24 cellular contexts compared by ENCODE assay signal in genomic region chr5:38719403-38719802, GRCh38.
A peak's percentile ranks its signal among the peaks of the same experiment; 100 is the strongest.
DNase-seq lines count a peak whose midpoint lies in the region; ATAC-seq and TF ChIP-seq lines count a peak whose summit lies in the region.
"Had no signal": no experiment of that assay in that cellular context is flagged by ENCODE, and none has a peak within 500 bp of the region (broad histone marks: within the 10 kb centered on the region; RNA-seq: fewer than 3 reads in every experiment).

No MANE protein-coding gene starts in this region.

- in situ Hi-C loops in IMR-90 (cut with MboI; ENCODE audit: low sequenced_read_pairs): no loop called here

- no peak overlapping the region for H2AK5ac ChIP-seq in IMR-90 (ENCODE audit: low read depth, low read length)
- peak overlapping the region; percentile 61 for H2AK5ac ChIP-seq in mesendoderm (ENCODE audit: low read length)

- no peak overlapping the region for H3K56ac ChIP-seq in IMR-90 (ENCODE audit: extremely low read depth, insufficient read depth, low read length)
- H3K56ac ChIP-seq in mesendoderm (ENCODE audit: low read length): peak overlapping the region; percentile 35

- peaks cover 85% of the 10 kb centered on the region for H3K4me1 Mint-ChIP-seq in brain
- H3K4me1 Mint-ChIP-seq: naive thymus-derived CD4-positive, alpha-beta T cell; stimulated activated effector memory CD8-positive, alpha-beta T cell treated with anti-CD3 and anti-CD28 coated beads, Interleukin-12 subunit alpha, Interleukin-12 subunit beta, amount 100 ng/mL, for 72 hours had no signal

- no peaks in the 10 kb centered on the region for H3K79me1 ChIP-seq in IMR-90 (ENCODE audit: low read depth in 1 of 2, low read length in 2 of 2)
- no peaks in the 10 kb centered on the region for H3K79me1 ChIP-seq in mesendoderm (ENCODE audit: low read length)

- no peaks in the 10 kb centered on the region for H3K36me3 ChIP-seq in IMR-90 (ENCODE audit: control insufficient read depth, insufficient read depth, low read length)
- H3K36me3 ChIP-seq in mesendoderm (ENCODE audit: control insufficient read depth, insufficient read depth, low read length): no peaks in the 10 kb centered on the region
- H3K36me3 ChIP-seq in suprapubic skin: no peaks in the 10 kb centered on the region
- H3K36me3 ChIP-seq in aorta (ENCODE audit: control insufficient read depth in 1 of 2, insufficient read depth in 2 of 2, low read length in 1 of 2): peaks cover 0 to 2% of the 10 kb centered on the region in 2 donors
- H3K36me3 ChIP-seq: thoracic aorta had no signal

- H3K27me3 Mint-ChIP-seq in brain: no peaks in the 10 kb centered on the region
- H3K27me3 Mint-ChIP-seq: dendritic cell treated with granulocyte-macrophage colony-stimulating factor and Interleukin-4, amounts not matched to agents 40 ng/mL and 50 ng/mL, for 4 days had no signal

- H4K8ac ChIP-seq in IMR-90 (ENCODE audit: low read depth in 2 of 2, low read length in 2 of 2) (peak overlapping the region in 1 of 2 experiments; percentile 13; a peak in 1 of 4 replicates), mesendoderm (ENCODE audit: low read depth, low read length) (no peak overlapping the region)

- H2BK15ac ChIP-seq in IMR-90 (ENCODE audit: low read depth, low read length) (peak overlapping the region; percentile 39; the same call in 1 of the 3 replicates), mesendoderm (replicated peaks; ENCODE audit: low read depth) (no peak overlapping the region)

- no peak overlapping the region for H2AFZ ChIP-seq in IMR-90 (replicated peaks; ENCODE audit: low read length, poor library complexity)

- dilution Hi-C loops in IMR-90 (cut with HindIII; ENCODE audit: low sequenced_read_pairs, unreplicated experiment): no loop called here

- peak overlapping the region; percentile 28; the same call in 1 of the 2 replicates for H2BK120ac ChIP-seq in IMR-90 (ENCODE audit: low read depth, low read length)
- H2BK120ac ChIP-seq in mesendoderm (ENCODE audit: low read depth, low read length): no peak overlapping the region

- POLR2A ChIA-PET in IMR-90 (lab: Charles Lee; ENCODE audit: unreplicated experiment): no interaction called here

- no peak overlapping the region for H3K4me2 ChIP-seq in IMR-90 (ENCODE audit: low read depth, low read length)
- H3K4me2 ChIP-seq in mesendoderm (ENCODE audit: low read length): no peak overlapping the region

- H3K27me3 ChIP-seq in IMR-90 (ENCODE audit: control insufficient read depth, insufficient read depth, low read length) (no peaks in the 10 kb centered on the region), mesendoderm (ENCODE audit: insufficient read depth, low read length, poor library complexity) (no peaks in the 10 kb centered on the region), suprapubic skin (no peaks in the 10 kb centered on the region), aorta (ENCODE audit: control insufficient read depth in 1 of 2, insufficient read depth in 2 of 2, low read length in 1 of 2) (no peaks in the 10 kb centered on the region)

- 0 out of 2 replicates have a peak overlapping the region, but pooled peaks have one; percentile 53 for H2BK20ac ChIP-seq in IMR-90 (ENCODE audit: low read depth, low read length)

- H3K4ac ChIP-seq in IMR-90 (ENCODE audit: low read depth, low read length): peak overlapping the region; percentile 26; the same call in 1 of the 2 replicates
- no peak overlapping the region for H3K4ac ChIP-seq in mesendoderm (ENCODE audit: low read depth, low read length)

- peaks cover 0 to 2% (median 0%) of the 10 kb centered on the region in 5 experiments for H3K9me3 Mint-ChIP-seq in brain
- H3K9me3 Mint-ChIP-seq: activated CD8-positive, alpha-beta T cell treated with anti-CD3 and anti-CD28 coated beads for 36 hours; CD8-positive, alpha-beta T cell; dendritic cell treated with granulocyte-macrophage colony-stimulating factor and Interleukin-4, amounts not matched to agents 40 ng/mL and 50 ng/mL, for 4 days; stimulated activated effector memory CD8-positive, alpha-beta T cell treated with anti-CD3 and anti-CD28 coated beads, Interleukin-12 subunit alpha, Interleukin-12 subunit beta, amount 100 ng/mL, for 72 hours had no signal

- TF ChIP-seq EP300 in suprapubic skin (IDR thresholded peaks at IDR 0.05): no peak

- H3K4me3 Mint-ChIP-seq in brain: peak overlapping the region in 3 of 5 experiments; percentile 26 to 49 (median 33)
- H3K4me3 Mint-ChIP-seq: activated CD8-positive, alpha-beta T cell treated with anti-CD3 and anti-CD28 coated beads for 36 hours; CD8-positive, alpha-beta T cell; dendritic cell treated with granulocyte-macrophage colony-stimulating factor and Interleukin-4, amounts not matched to agents 40 ng/mL and 50 ng/mL, for 4 days; naive thymus-derived CD4-positive, alpha-beta T cell; stimulated activated effector memory CD8-positive, alpha-beta T cell treated with anti-CD3 and anti-CD28 coated beads, Interleukin-12 subunit alpha, Interleukin-12 subunit beta, amount 100 ng/mL, for 72 hours had no signal

- TF ChIP-seq RAD21 in IMR-90 (IDR thresholded peaks at IDR 0.05; ENCODE audit: low read length): no peak

- H3K9ac ChIP-seq in IMR-90 (ENCODE audit: low read depth, low read length) (no peak overlapping the region), mesendoderm (ENCODE audit: low read length) (no peak overlapping the region)

- H3K18ac ChIP-seq in IMR-90 (ENCODE audit: low read depth, low read length): peak overlapping the region; percentile 42; the same call in 1 of the 2 replicates
- H3K18ac ChIP-seq in mesendoderm (ENCODE audit: low read length): no peak overlapping the region

- H4K20me1 ChIP-seq in IMR-90 (ENCODE audit: insufficient read depth, low read length): no peaks in the 10 kb centered on the region

- no peak for TF ChIP-seq CTCF in IMR-90 (conservative IDR thresholded peaks at IDR 0.05; ENCODE audit: low read depth, low read length)
- TF ChIP-seq CTCF in brain (conservative IDR thresholded peaks at IDR 0.05): no peak
- no peak for TF ChIP-seq CTCF in suprapubic skin (IDR thresholded peaks at IDR 0.05)

- BruUV-seq in IMR-90 (replicated peaks; lab: Mats Ljungman, UMichigan): no TSS peak

- H4K91ac ChIP-seq in IMR-90 (ENCODE audit: insufficient read depth, low read depth, low read length): peak overlapping the region; percentile 37; the same call in 1 of the 2 replicates

- H4K5ac ChIP-seq in IMR-90 (ENCODE audit: low read depth, low read length) (no peak overlapping the region), mesendoderm (ENCODE audit: low read length) (no peak overlapping the region)

- TF ChIP-seq POLR2A in IMR-90 (IDR thresholded peaks at IDR 0.05; ENCODE audit: low read depth, low read length) (no peak), suprapubic skin (IDR thresholded peaks at IDR 0.05) (no peak)

- DNase-seq in IMR-90 (no peak), mesendoderm (no peak), suprapubic skin (ENCODE audit: low spot score in 2 of 2) (no peak), SKM-1 (lab: John Stamatoyannopoulos, UW; ENCODE audit: unreplicated experiment) (no peak), aorta (no peak), NCI-H187 (lab: John Stamatoyannopoulos, UW) (no peak)
- DNase-seq: activated CD8-positive, alpha-beta T cell treated with anti-CD3 and anti-CD28 coated beads for 36 hours; activated gamma-delta T cell treated with Interleukin-2 at 50 U/mL for 16 hours; activated T-cell treated with anti-CD3 and anti-CD28 coated beads for 4 hours; CD8-positive, alpha-beta T cell; DMS53; GF-D8; hippocampal formation; naive thymus-derived CD4-positive, alpha-beta T cell; NCI-H1092 treated with DMSO at 0.1 percent for 48 hours; NCI-H2029 treated with DMSO at 0.1 percent for 48 hours; NCI-H748 treated with DMSO at 0.1 percent for 48 hours; stimulated activated CD4-positive, alpha-beta T cell treated with anti-CD3 and anti-CD28 coated beads, Interleukin-2, amount 100 ng/mL, for 24 hours had no signal

- WGBS in IMR-90 (ENCODE audit: extremely low coverage in 2 of 2, insufficient read length in 1 of 2), 2 experiments: no CpG with 5 or more reads among the region's 1 CpG
- no CpG with 5 or more reads among the region's 1 CpG for WGBS in mesendoderm (ENCODE audit: extremely low coverage, insufficient coverage, low lambda C conversion rate)
- WGBS in suprapubic skin: 67% methylated on average over 1 of the region's 1 CpG
- WGBS in aorta, 2 donors: 44 to 50% methylated on average over 1 of the region's 1 CpG

- no peaks in the 10 kb centered on the region for H3K9me1 ChIP-seq in IMR-90 (ENCODE audit: insufficient read depth, low read length)

- CTCF ChIA-PET in IMR-90 (lab: Yijun Ruan, JAX): no interaction called here

- intact Hi-C loops in IMR-90 (cut with micrococcal nuclease): no loop called here
- intact Hi-C loops in aorta (cut with DNase I): no loop called here

- H3K9me3 ChIP-seq in IMR-90 (ENCODE audit: control insufficient read depth, insufficient read depth, low read length) (no peaks in the 10 kb centered on the region), suprapubic skin (no peaks in the 10 kb centered on the region), aorta (ENCODE audit: control insufficient read depth, low read length) (no peaks in the 10 kb centered on the region)
- H3K9me3 ChIP-seq: thoracic aorta had no signal

- no peak overlapping the region for H2AK9ac ChIP-seq in IMR-90 (replicated peaks; ENCODE audit: low read depth, low read length, poor library complexity)

- H2BK5ac ChIP-seq in IMR-90 (ENCODE audit: low read depth, low read length, poor library complexity, severe bottlenecking) (peak overlapping the region; percentile 18), mesendoderm (ENCODE audit: low read length) (peak overlapping the region; percentile 76)

- ATAC-seq in IMR-90 (ENCODE audit: low read depth): no peak
- no peak for ATAC-seq in aorta (ENCODE audit: low FRiP score)
- ATAC-seq: activated CD4-positive, CD25-positive, alpha-beta regulatory T cell treated with anti-CD3 and anti-CD28 coated beads, Interleukin-2, amount 50 U/mL, for 24 hours; activated CD8-positive, alpha-beta T cell treated with anti-CD3 and anti-CD28 coated beads for 36 hours; CD8-positive, alpha-beta T cell; naive thymus-derived CD4-positive, alpha-beta T cell; stimulated activated effector memory CD8-positive, alpha-beta T cell treated with anti-CD3 and anti-CD28 coated beads, Interleukin-12 subunit alpha, Interleukin-12 subunit beta, amount 100 ng/mL, for 72 hours had no signal

- H3K27ac Mint-ChIP-seq in brain: peak overlapping the region; percentile 81 to 98 (median 91)
- H3K27ac Mint-ChIP-seq: activated CD8-positive, alpha-beta T cell treated with anti-CD3 and anti-CD28 coated beads for 36 hours; CD8-positive, alpha-beta T cell; dendritic cell treated with granulocyte-macrophage colony-stimulating factor and Interleukin-4, amounts not matched to agents 40 ng/mL and 50 ng/mL, for 4 days; naive thymus-derived CD4-positive, alpha-beta T cell; stimulated activated effector memory CD8-positive, alpha-beta T cell treated with anti-CD3 and anti-CD28 coated beads, Interleukin-12 subunit alpha, Interleukin-12 subunit beta, amount 100 ng/mL, for 72 hours had no signal

- H3K36me3 Mint-ChIP-seq in brain: no peaks in the 10 kb centered on the region
- H3K36me3 Mint-ChIP-seq: CD8-positive, alpha-beta T cell; naive thymus-derived CD4-positive, alpha-beta T cell; stimulated activated effector memory CD8-positive, alpha-beta T cell treated with anti-CD3 and anti-CD28 coated beads, Interleukin-12 subunit alpha, Interleukin-12 subunit beta, amount 100 ng/mL, for 72 hours had no signal

- H3K4me3 ChIP-seq in IMR-90 (ENCODE audit: insufficient read depth, low read depth, low read length) (no peak overlapping the region), mesendoderm (ENCODE audit: low read length) (no peak overlapping the region), suprapubic skin (no peak overlapping the region), aorta (ENCODE audit: low read length in 2 of 2) (no peak overlapping the region)
- H3K4me3 ChIP-seq: thoracic aorta had no signal

- no peak overlapping the region for H3K27ac ChIP-seq in IMR-90 (ENCODE audit: insufficient read depth, low read length)
- no peak overlapping the region for H3K27ac ChIP-seq in mesendoderm (ENCODE audit: low read depth, low read length)
- H3K27ac ChIP-seq in suprapubic skin: peak overlapping the region; percentile 72
- H3K27ac ChIP-seq in aorta (ENCODE audit: low read depth in 1 of 2, low read length in 2 of 2): no peak overlapping the region
- H3K27ac ChIP-seq: RWPE1, thoracic aorta had no signal

- H3K23ac ChIP-seq in IMR-90 (ENCODE audit: low read depth, low read length): peak overlapping the region; percentile 7; the same call in 1 of the 2 replicates
- H3K23ac ChIP-seq in mesendoderm (ENCODE audit: low read length): no peak overlapping the region

- 0 out of 2 replicates have a peak overlapping the region, but pooled peaks have one; percentile 3 for H3K14ac ChIP-seq in IMR-90 (replicated peaks; ENCODE audit: low read depth, low read length)

- no peaks in the 10 kb centered on the region for H3K79me2 ChIP-seq in mesendoderm (ENCODE audit: control insufficient read depth, insufficient read depth, low read length)

- H3K4me1 ChIP-seq in IMR-90 (ENCODE audit: control insufficient read depth, insufficient read depth, low read length) (peaks cover 17% of the 10 kb centered on the region), mesendoderm (ENCODE audit: control insufficient read depth, low read depth, low read length) (peaks cover 14% of the 10 kb centered on the region), suprapubic skin (peaks cover 19% of the 10 kb centered on the region), aorta (ENCODE audit: control insufficient read depth in 1 of 2, insufficient read depth in 2 of 2, low read length in 2 of 2) (no peaks in the 10 kb centered on the region)
